In genomic region chr16:68289621-68290329, GRCh38 we compare ENCODE assay signal across 1 cellular context.
TF ChIP-seq lines count a peak whose summit lies in the region.

No MANE protein-coding gene starts in this region.

TF ChIP-seq in GM12878, 131 proteins besides CTCF, POLR2A, EP300 and RAD21 (continued from another document and continues in another):
- TF ChIP-seq CEBPZ (IDR thresholded peaks at IDR 0.05; ENCODE audit: low read depth, low read length) (no peak), ZZZ3 (IDR thresholded peaks at IDR 0.05; ENCODE audit: control insufficient read depth, insufficient read length, low read depth) (no peak), TBL1XR1 (IDR thresholded peaks at IDR 0.05; ENCODE audit: low read depth, low read length) (no peak), RUNX3 (IDR thresholded peaks at IDR 0.05; ENCODE audit: low read length) (peak; percentile 87), BHLHE40 (IDR thresholded peaks at IDR 0.05; ENCODE audit: borderline replicate concordance in 1 of 2, low read depth in 2 of 2, low read length in 1 of 2) (no peak), ATF7 (IDR thresholded peaks at IDR 0.05; ENCODE audit: low read depth) (peak; percentile 72), RB1 (IDR thresholded peaks at IDR 0.05; ENCODE audit: borderline replicate concordance) (0 out of 2 replicates have a peak, but pooled peaks have one; percentile 37), SREBF2 (IDR thresholded peaks at IDR 0.05; ENCODE audit: low read length) (no peak), NRF1 (conservative IDR thresholded peaks at IDR 0.05; ENCODE audit: low read depth, low read length) (no peak), POU2F2 (IDR thresholded peaks at IDR 0.05; ENCODE audit: borderline replicate concordance, low read depth, low read length) (no peak), PAX5 (IDR thresholded peaks at IDR 0.05; ENCODE audit: borderline replicate concordance, low read depth, low read length) (no peak), KAT2A (conservative IDR thresholded peaks at IDR 0.05; ENCODE audit: control insufficient read depth, low read depth, low read length) (no peak), IRF3 (IDR thresholded peaks at IDR 0.05) (no peak), TCF7 (IDR thresholded peaks at IDR 0.05; ENCODE audit: borderline replicate concordance) (no peak), IRF5 (IDR thresholded peaks at IDR 0.05; ENCODE audit: borderline replicate concordance) (no peak), EZH2 (IDR thresholded peaks at IDR 0.05; ENCODE audit: borderline replicate concordance, control insufficient read depth, low read depth, low read length) (no peak), ZSCAN29 (IDR thresholded peaks at IDR 0.05) (no peak), TARDBP (IDR thresholded peaks at IDR 0.05; ENCODE audit: borderline replicate concordance) (no peak), YBX1 (IDR thresholded peaks at IDR 0.05) (no peak), CEBPB (IDR thresholded peaks at IDR 0.05; ENCODE audit: borderline replicate concordance in 1 of 2, low read depth in 2 of 2, low read length in 2 of 2) (no peak), MAX (IDR thresholded peaks at IDR 0.05; ENCODE audit: low read depth, low read length) (no peak; the same call in 1 of the 2 replicates), ZBED1 (IDR thresholded peaks at IDR 0.05; ENCODE audit: borderline replicate concordance) (0 out of 2 replicates have a peak, but pooled peaks have one; percentile 54), ZNF622 (IDR thresholded peaks at IDR 0.05) (no peak), LARP7 (IDR thresholded peaks at IDR 0.05) (no peak), ZNF217 (IDR thresholded peaks at IDR 0.05) (no peak), KDM1A (IDR thresholded peaks at IDR 0.05; ENCODE audit: borderline replicate concordance) (no peak), SP1 (IDR thresholded peaks at IDR 0.05; ENCODE audit: low read depth, low read length) (no peak), POLR2AphosphoS5 (IDR thresholded peaks at IDR 0.05; ENCODE audit: low read length) (0 out of 2 replicates have a peak, but pooled peaks have one; percentile 59), PAX8 (IDR thresholded peaks at IDR 0.05) (no peak), ZBTB33 (IDR thresholded peaks at IDR 0.05) (no peak), NFYA (IDR thresholded peaks at IDR 0.05; ENCODE audit: borderline replicate concordance, low read depth, low read length) (no peak), MTA3 (IDR thresholded peaks at IDR 0.05; ENCODE audit: borderline replicate concordance, low read length) (no peak), MEF2B (IDR thresholded peaks at IDR 0.05; ENCODE audit: partially characterized antibody, poor library complexity, severe bottlenecking) (peak; percentile 93), HDAC6 (IDR thresholded peaks at IDR 0.05; ENCODE audit: unreplicated experiment) (no peak), SMAD5 (IDR thresholded peaks at IDR 0.05; ENCODE audit: low read depth) (no peak), NFXL1 (IDR thresholded peaks at IDR 0.05; ENCODE audit: borderline replicate concordance) (no peak), BCL11A (IDR thresholded peaks at IDR 0.05; ENCODE audit: low read depth, low read length) (0 out of 2 replicates have a peak, but pooled peaks have one; percentile 3), USF2 (IDR thresholded peaks at IDR 0.05; ENCODE audit: borderline replicate concordance, low read depth, low read length) (no peak), CHD2 (IDR thresholded peaks at IDR 0.05; ENCODE audit: borderline replicate concordance, low read depth, low read length) (peak; percentile 66; the same call in 1 of the 2 replicates), PML (IDR thresholded peaks at IDR 0.05; ENCODE audit: low read length) (no peak)
- TF ChIP-seq, protein P1, sequence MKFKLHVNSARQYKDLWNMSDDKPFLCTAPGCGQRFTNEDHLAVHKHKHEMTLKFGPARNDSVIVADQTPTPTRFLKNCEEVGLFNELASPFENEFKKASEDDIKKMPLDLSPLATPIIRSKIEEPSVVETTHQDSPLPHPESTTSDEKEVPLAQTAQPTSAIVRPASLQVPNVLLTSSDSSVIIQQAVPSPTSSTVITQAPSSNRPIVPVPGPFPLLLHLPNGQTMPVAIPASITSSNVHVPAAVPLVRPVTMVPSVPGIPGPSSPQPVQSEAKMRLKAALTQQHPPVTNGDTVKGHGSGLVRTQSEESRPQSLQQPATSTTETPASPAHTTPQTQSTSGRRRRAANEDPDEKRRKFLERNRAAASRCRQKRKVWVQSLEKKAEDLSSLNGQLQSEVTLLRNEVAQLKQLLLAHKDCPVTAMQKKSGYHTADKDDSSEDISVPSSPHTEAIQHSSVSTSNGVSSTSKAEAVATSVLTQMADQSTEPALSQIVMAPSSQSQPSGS (IDR thresholded peaks at IDR 0.05; ENCODE audit: low read length): no peak
- TF ChIP-seq, protein P2, sequence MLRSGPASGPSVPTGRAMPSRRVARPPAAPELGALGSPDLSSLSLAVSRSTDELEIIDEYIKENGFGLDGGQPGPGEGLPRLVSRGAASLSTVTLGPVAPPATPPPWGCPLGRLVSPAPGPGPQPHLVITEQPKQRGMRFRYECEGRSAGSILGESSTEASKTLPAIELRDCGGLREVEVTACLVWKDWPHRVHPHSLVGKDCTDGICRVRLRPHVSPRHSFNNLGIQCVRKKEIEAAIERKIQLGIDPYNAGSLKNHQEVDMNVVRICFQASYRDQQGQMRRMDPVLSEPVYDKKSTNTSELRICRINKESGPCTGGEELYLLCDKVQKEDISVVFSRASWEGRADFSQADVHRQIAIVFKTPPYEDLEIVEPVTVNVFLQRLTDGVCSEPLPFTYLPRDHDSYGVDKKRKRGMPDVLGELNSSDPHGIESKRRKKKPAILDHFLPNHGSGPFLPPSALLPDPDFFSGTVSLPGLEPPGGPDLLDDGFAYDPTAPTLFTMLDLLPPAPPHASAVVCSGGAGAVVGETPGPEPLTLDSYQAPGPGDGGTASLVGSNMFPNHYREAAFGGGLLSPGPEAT (IDR thresholded peaks at IDR 0.05; ENCODE audit: low read depth): no peak
- TF ChIP-seq, protein P3, sequence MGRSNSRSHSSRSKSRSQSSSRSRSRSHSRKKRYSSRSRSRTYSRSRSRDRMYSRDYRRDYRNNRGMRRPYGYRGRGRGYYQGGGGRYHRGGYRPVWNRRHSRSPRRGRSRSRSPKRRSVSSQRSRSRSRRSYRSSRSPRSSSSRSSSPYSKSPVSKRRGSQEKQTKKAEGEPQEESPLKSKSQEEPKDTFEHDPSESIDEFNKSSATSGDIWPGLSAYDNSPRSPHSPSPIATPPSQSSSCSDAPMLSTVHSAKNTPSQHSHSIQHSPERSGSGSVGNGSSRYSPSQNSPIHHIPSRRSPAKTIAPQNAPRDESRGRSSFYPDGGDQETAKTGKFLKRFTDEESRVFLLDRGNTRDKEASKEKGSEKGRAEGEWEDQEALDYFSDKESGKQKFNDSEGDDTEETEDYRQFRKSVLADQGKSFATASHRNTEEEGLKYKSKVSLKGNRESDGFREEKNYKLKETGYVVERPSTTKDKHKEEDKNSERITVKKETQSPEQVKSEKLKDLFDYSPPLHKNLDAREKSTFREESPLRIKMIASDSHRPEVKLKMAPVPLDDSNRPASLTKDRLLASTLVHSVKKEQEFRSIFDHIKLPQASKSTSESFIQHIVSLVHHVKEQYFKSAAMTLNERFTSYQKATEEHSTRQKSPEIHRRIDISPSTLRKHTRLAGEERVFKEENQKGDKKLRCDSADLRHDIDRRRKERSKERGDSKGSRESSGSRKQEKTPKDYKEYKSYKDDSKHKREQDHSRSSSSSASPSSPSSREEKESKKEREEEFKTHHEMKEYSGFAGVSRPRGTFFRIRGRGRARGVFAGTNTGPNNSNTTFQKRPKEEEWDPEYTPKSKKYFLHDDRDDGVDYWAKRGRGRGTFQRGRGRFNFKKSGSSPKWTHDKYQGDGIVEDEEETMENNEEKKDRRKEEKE (IDR thresholded peaks at IDR 0.05): no peak
- TF ChIP-seq, protein P4, sequence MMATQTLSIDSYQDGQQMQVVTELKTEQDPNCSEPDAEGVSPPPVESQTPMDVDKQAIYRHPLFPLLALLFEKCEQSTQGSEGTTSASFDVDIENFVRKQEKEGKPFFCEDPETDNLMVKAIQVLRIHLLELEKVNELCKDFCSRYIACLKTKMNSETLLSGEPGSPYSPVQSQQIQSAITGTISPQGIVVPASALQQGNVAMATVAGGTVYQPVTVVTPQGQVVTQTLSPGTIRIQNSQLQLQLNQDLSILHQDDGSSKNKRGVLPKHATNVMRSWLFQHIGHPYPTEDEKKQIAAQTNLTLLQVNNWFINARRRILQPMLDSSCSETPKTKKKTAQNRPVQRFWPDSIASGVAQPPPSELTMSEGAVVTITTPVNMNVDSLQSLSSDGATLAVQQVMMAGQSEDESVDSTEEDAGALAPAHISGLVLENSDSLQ (IDR thresholded peaks at IDR 0.05): peak; percentile 89
